Comparison of ENCODE assay signal across 8 cellular contexts in the genomic region with DNA sequence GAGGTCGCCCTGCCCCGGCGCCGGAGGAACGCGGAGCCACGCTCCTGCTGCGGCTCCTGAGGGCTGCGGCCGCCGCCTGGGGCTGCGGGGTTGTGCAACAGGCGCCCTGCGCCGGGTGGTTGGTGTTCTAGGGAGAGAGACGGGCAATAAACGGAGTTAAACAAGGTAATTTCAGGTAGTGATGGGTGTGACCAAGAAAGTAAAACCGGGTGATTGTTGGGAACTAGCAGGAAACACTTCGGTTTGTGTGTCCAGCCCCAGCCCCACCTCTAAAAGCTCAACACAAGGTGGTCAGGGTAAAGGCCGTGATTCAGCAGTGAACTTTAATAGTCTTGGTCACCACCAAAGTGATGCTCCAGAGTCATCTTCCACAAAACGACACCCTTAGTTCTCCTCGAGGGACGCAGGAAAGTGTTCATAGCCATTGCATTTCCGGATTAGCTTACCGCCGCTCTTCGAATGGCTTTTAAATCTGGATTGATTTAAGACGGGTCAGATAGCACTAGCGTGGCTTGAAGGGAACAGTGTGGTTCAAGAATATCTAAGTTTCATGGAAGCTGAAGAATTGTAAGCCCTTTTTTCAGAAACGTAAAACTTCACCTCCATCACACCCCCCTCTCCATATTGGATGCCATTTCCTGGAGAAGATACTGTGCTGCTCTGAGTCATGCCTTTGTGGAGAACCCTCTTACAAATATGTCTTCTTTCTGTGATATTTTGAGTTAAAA. TPM values are rescaled to one million over a fixed set of nuclear protein-coding genes. Genes with fewer than 3 reads are reported as not detected.
A peak's percentile ranks its signal among the peaks of the same experiment; 100 is the strongest.
DNase-seq lines count a peak whose midpoint lies in the region; ATAC-seq, FAIRE-seq and TF ChIP-seq lines count a peak whose summit lies in the region.

No MANE protein-coding gene starts in this region.

- in situ Hi-C loops in ACHN (cut with HindIII; ENCODE audit: low pct_ligation_motif_present, low pct_unique_long_range_greater_than_20kb, low sequenced_read_pairs): no loop called here

- H3K27ac Mint-ChIP-seq in activated naive CD4-positive, alpha-beta T cell treated with anti-CD3 and anti-CD28 coated beads, Interleukin-2, amount 10 ng/mL, durations not matched to agents 7 days and 5 days: peak overlapping the region; percentile 99

- no peak for TF ChIP-seq POLR2A in GM12892 (IDR thresholded peaks at IDR 0.05; ENCODE audit: low read depth, low read length)

- H3K4me3 Mint-ChIP-seq in activated naive CD4-positive, alpha-beta T cell treated with anti-CD3 and anti-CD28 coated beads, Interleukin-2, amount 10 ng/mL, durations not matched to agents 7 days and 5 days: peak overlapping the region; percentile 100

- DNase-seq in ACHN (peak; percentile 51), GM12892 (ENCODE audit: insufficient read length) (no peak), NCI-H510A treated with DMSO at 0.1 percent for 48 hours (lab: John Stamatoyannopoulos, UW) (peak; percentile 21), Right ventricle myocardium superior (no peak), pons (ENCODE audit: low spot score) (peak; percentile 48)
- DNase-seq in activated naive CD4-positive, alpha-beta T cell treated with anti-CD3 and anti-CD28 coated beads, Interleukin-2, amount 10 ng/mL, durations not matched to agents 7 days and 5 days: peak; percentile 35

- ATAC-seq in HG03045 (IDR thresholded peaks at IDR 0.05; ENCODE audit: unreplicated experiment) (peak; percentile 28), Right ventricle myocardium superior (ENCODE audit: poor library complexity) (peak; percentile 60), GM21360 (IDR thresholded peaks at IDR 0.05; ENCODE audit: unreplicated experiment) (no peak)

- no peaks in the 10 kb centered on the region for H3K9me3 Mint-ChIP-seq in activated naive CD4-positive, alpha-beta T cell treated with anti-CD3 and anti-CD28 coated beads, Interleukin-2, amount 10 ng/mL, durations not matched to agents 7 days and 5 days

- intact Hi-C loops in Right ventricle myocardium superior (cut with DNase I): loop anchor here (2.0 to 10.0 kb wide), 3 partner anchors 138 to 174 kb away; partner anchors contain the start of gene ATP1B3

- CTCF ChIA-PET in activated naive CD4-positive, alpha-beta T cell treated with anti-CD3 and anti-CD28 coated beads, Interleukin-2, amount 10 ng/mL, durations not matched to agents 7 days and 5 days (lab: Charles Lee): interaction anchor here (0.6 to 3.4 kb wide), 16 partner anchors 10 to 372 kb away, joined by 3 to 42 read pairs (median 4); no protein-coding TSS in a partner anchor

- H3K36me3 Mint-ChIP-seq in activated naive CD4-positive, alpha-beta T cell treated with anti-CD3 and anti-CD28 coated beads, Interleukin-2, amount 10 ng/mL, durations not matched to agents 7 days and 5 days: peaks cover 13% of the 10 kb centered on the region

- H3K27me3 Mint-ChIP-seq in activated naive CD4-positive, alpha-beta T cell treated with anti-CD3 and anti-CD28 coated beads, Interleukin-2, amount 10 ng/mL, durations not matched to agents 7 days and 5 days: peaks cover 8% of the 10 kb centered on the region

- peaks cover 42% of the 10 kb centered on the region for H3K4me1 Mint-ChIP-seq in activated naive CD4-positive, alpha-beta T cell treated with anti-CD3 and anti-CD28 coated beads, Interleukin-2, amount 10 ng/mL, durations not matched to agents 7 days and 5 days

- peak; percentile 89 for FAIRE-seq in GM12892 (lab: Jason Lieb, UNC)

RNA-seq across cellular contexts. Expression of gene RNF7, which starts 0.7 kb away (rescaled TPM):
- polyA plus RNA-seq in GM12892 (2012; ENCODE audit: missing spikeins): 71.3 TPM
- total RNA-seq in Right ventricle myocardium superior: 87.4 TPM

RNA-seq across cellular contexts. Expression of gene GRK7, which starts 24.4 kb away (rescaled TPM):
- not detected for polyA plus RNA-seq in GM12892 (2012; ENCODE audit: missing spikeins)
- total RNA-seq in Right ventricle myocardium superior: not detected

Comparison
In these comparisons a context has a peak if more than half of its experiments do, and no peak if none do; other contexts are left out.
1. DNase-seq: peak in ACHN (single experiment), NCI-H510A treated with DMSO at 0.1 percent for 48 hours (single experiment), activated naive CD4-positive, alpha-beta T cell treated with anti-CD3 and anti-CD28 coated beads, Interleukin-2, amount 10 ng/mL, durations not matched to agents 7 days and 5 days (single experiment) and pons (single experiment); none in GM12892 (single experiment) and Right ventricle myocardium superior (single experiment).